Comparison of ENCODE assay signal across 16 cellular contexts in genomic region chr13:77896536-77896935, GRCh38. TPM values are rescaled to one million over a fixed set of nuclear protein-coding genes. Genes with fewer than 3 reads are reported as not detected.
DNase-seq lines count a peak whose midpoint lies in the region; ATAC-seq and TF ChIP-seq lines count a peak whose summit lies in the region.
"Had no signal": no experiment of that assay in that cellular context is flagged by ENCODE, and none has a peak within 500 bp of the region (broad histone marks: within the 10 kb centered on the region; RNA-seq: fewer than 3 reads in every experiment).

No MANE protein-coding gene starts in this region.

- H3K36me3 ChIP-seq in adipocyte (ENCODE audit: control insufficient read depth, insufficient read depth, low read length, severe bottlenecking): peaks cover 14% of the 10 kb centered on the region
- H3K36me3 ChIP-seq in muscle layer of duodenum (ENCODE audit: control insufficient read depth in 1 of 2, insufficient read depth in 2 of 2, low read length in 2 of 2): no peaks in the 10 kb centered on the region
- no peaks in the 10 kb centered on the region for H3K36me3 ChIP-seq in thoracic aorta
- H3K36me3 ChIP-seq in OCI-LY7 (ENCODE audit: insufficient read depth, low read length): no peaks in the 10 kb centered on the region
- H3K36me3 ChIP-seq: SJCRH30 had no signal

- H3K9me2 ChIP-seq in OCI-LY7 (ENCODE audit: insufficient read depth, low read length): no peaks in the 10 kb centered on the region

- peak overlapping the region; percentile 26 for H3K27ac ChIP-seq in muscle layer of duodenum (ENCODE audit: low read length)
- peak overlapping the region in 1 of 2 donors; percentile 8 for H3K27ac ChIP-seq in thoracic aorta
- H3K27ac ChIP-seq in OCI-LY7 (ENCODE audit: low read depth, low read length, poor library complexity, severe bottlenecking): no peak overlapping the region
- H3K27ac ChIP-seq: C4-2B, SJCRH30 had no signal

- DNase-seq in adipocyte (ENCODE audit: low read depth) (no peak), fibroblast of the aortic adventitia (ENCODE audit: low read depth) (peak; percentile 88), thoracic aorta (ENCODE audit: low spot score) (no peak), OCI-LY7 (ENCODE audit: low spot score) (no peak), SHP77 treated with DMSO at 0.1 percent for 48 hours (lab: John Stamatoyannopoulos, UW) (no peak), hippocampal formation (lab: John Stamatoyannopoulos, UW) (no peak), Calu3 (no peak)
- DNase-seq: EL; kidney glomerular epithelial cell; NK-92 treated with Interleukin-12 subunit alpha and Interleukin-12 subunit beta, amount 100 ng/mL, for 24 hours; SJCRH30; stimulated activated CD4-positive, alpha-beta T cell treated with anti-CD3 and anti-CD28 coated beads, Interleukin-4, amount 100 ng/mL, for 24 hours; stimulated activated naive B cell treated with anti-CD40 and anti-IgM and Interleukin-4, amounts not matched to agents 10 μg/mL and 1 μg/mL and 100 μg/mL, for 72 hours had no signal

- BruUV-seq in OCI-LY7 (replicated peaks; lab: Mats Ljungman, UMichigan) (no TSS peak), Calu3 (replicated peaks; lab: Mats Ljungman, UMichigan) (no TSS peak)

- no peaks in the 10 kb centered on the region for H3K36me3 Mint-ChIP-seq in Calu3 (ENCODE audit: insufficient read depth, unreplicated experiment)
- H3K36me3 Mint-ChIP-seq: activated naive CD4-positive, alpha-beta T cell treated with anti-CD3 and anti-CD28 coated beads, Interleukin-2, amount 50 U/mL, for 24 hours; stimulated activated naive B cell treated with anti-CD40 and anti-IgM and Interleukin-4, amounts not matched to agents 10 μg/mL and 1 μg/mL and 100 μg/mL, for 72 hours had no signal

- H3K4me1 ChIP-seq in adipocyte (ENCODE audit: control insufficient read depth, insufficient read depth, low read length): peaks cover 45% of the 10 kb centered on the region
- no peaks in the 10 kb centered on the region for H3K4me1 ChIP-seq in muscle layer of duodenum (ENCODE audit: control insufficient read depth in 1 of 2, insufficient read depth in 2 of 2, low read length in 2 of 2)
- H3K4me1 ChIP-seq in thoracic aorta (ENCODE audit: control insufficient read depth in 1 of 2, low read depth in 2 of 2): no peaks in the 10 kb centered on the region
- H3K4me1 ChIP-seq in OCI-LY7 (ENCODE audit: insufficient read depth, low read length, poor library complexity, severe bottlenecking): no peaks in the 10 kb centered on the region

- no peak overlapping the region for H3K4me3 Mint-ChIP-seq in Calu3 (ENCODE audit: low read depth, unreplicated experiment)
- H3K4me3 Mint-ChIP-seq: activated naive CD4-positive, alpha-beta T cell treated with anti-CD3 and anti-CD28 coated beads, Interleukin-2, amount 50 U/mL, for 24 hours; stimulated activated naive B cell treated with anti-CD40 and anti-IgM and Interleukin-4, amounts not matched to agents 10 μg/mL and 1 μg/mL and 100 μg/mL, for 72 hours had no signal

- intact Hi-C loops in OCI-LY7 (cut with micrococcal nuclease; ENCODE audit: unreplicated experiment): no loop called here
- intact Hi-C loops in Calu3 (cut with micrococcal nuclease; ENCODE audit: unreplicated experiment): no loop called here

- no peaks in the 10 kb centered on the region for H3K27me3 ChIP-seq in adipocyte (replicated peaks; ENCODE audit: control insufficient read depth, insufficient read depth, low read length)
- H3K27me3 ChIP-seq in muscle layer of duodenum (ENCODE audit: low read depth, low read length): no peaks in the 10 kb centered on the region
- no peaks in the 10 kb centered on the region for H3K27me3 ChIP-seq in thoracic aorta (replicated peaks; ENCODE audit: insufficient read depth)
- H3K27me3 ChIP-seq: SJCRH30 had no signal

- no peaks in the 10 kb centered on the region for H3K9me3 Mint-ChIP-seq in Calu3 (ENCODE audit: low read depth, unreplicated experiment)
- H3K9me3 Mint-ChIP-seq: activated naive CD4-positive, alpha-beta T cell treated with anti-CD3 and anti-CD28 coated beads, Interleukin-2, amount 50 U/mL, for 24 hours; stimulated activated naive B cell treated with anti-CD40 and anti-IgM and Interleukin-4, amounts not matched to agents 10 μg/mL and 1 μg/mL and 100 μg/mL, for 72 hours had no signal

- no peak for ATAC-seq in thoracic aorta (ENCODE audit: insufficient number of reproducible peaks, low FRiP score, low read depth)
- ATAC-seq: stimulated activated naive B cell treated with anti-CD40 and anti-IgM and Interleukin-4, amounts not matched to agents 10 μg/mL and 1 μg/mL and 100 μg/mL, for 72 hours had no signal

- H3K27me3 Mint-ChIP-seq in Calu3 (ENCODE audit: unreplicated experiment): no peaks in the 10 kb centered on the region

- H3K9me3 ChIP-seq in adipocyte (ENCODE audit: control insufficient read depth, low read length) (no peaks in the 10 kb centered on the region), muscle layer of duodenum (ENCODE audit: control insufficient read depth in 1 of 2, low read length in 2 of 2) (no peaks in the 10 kb centered on the region), thoracic aorta (no peaks in the 10 kb centered on the region), OCI-LY7 (ENCODE audit: low read length) (no peaks in the 10 kb centered on the region)
- H3K9me3 ChIP-seq: SJCRH30 had no signal

- H3K4me2 ChIP-seq in OCI-LY7 (ENCODE audit: low read length): no peak overlapping the region

- TF ChIP-seq CTCF in fibroblast of the aortic adventitia (IDR thresholded peaks at IDR 0.05; ENCODE audit: insufficient read depth, low read length) (no peak), thoracic aorta (IDR thresholded peaks at IDR 0.05) (no peak), OCI-LY7 (conservative IDR thresholded peaks at IDR 0.05; ENCODE audit: low read length) (no peak), Calu3 (IDR thresholded peaks at IDR 0.05; ENCODE audit: unreplicated experiment) (no peak)

- H3K4me1 Mint-ChIP-seq in Calu3 (ENCODE audit: low read depth, unreplicated experiment): no peaks in the 10 kb centered on the region
- H3K4me1 Mint-ChIP-seq: activated naive CD4-positive, alpha-beta T cell treated with anti-CD3 and anti-CD28 coated beads, Interleukin-2, amount 50 U/mL, for 24 hours; stimulated activated naive B cell treated with anti-CD40 and anti-IgM and Interleukin-4, amounts not matched to agents 10 μg/mL and 1 μg/mL and 100 μg/mL, for 72 hours had no signal

- H3K4me3 ChIP-seq in adipocyte (ENCODE audit: low read length) (peak overlapping the region; percentile 58), fibroblast of the aortic adventitia (ENCODE audit: low read depth, low read length) (no peak overlapping the region), muscle layer of duodenum (ENCODE audit: low read depth in 1 of 2, low read length in 2 of 2) (no peak overlapping the region), thoracic aorta (peak overlapping the region; percentile 8), OCI-LY7 (ENCODE audit: low read depth, low read length, poor library complexity, severe bottlenecking) (no peak overlapping the region)
- H3K4me3 ChIP-seq: SJCRH30 had no signal

- POLR2A ChIA-PET in OCI-LY7 (lab: Charles Lee): interaction anchor here (0.6 to 0.7 kb wide), 2 partner anchors 50 to 1024 kb away, joined by 3 to 4 read pairs; no protein-coding TSS in a partner anchor

- no peaks in the 10 kb centered on the region for H4K20me1 ChIP-seq in OCI-LY7 (ENCODE audit: insufficient read depth, low read length)

- H3K27ac Mint-ChIP-seq in Calu3 (ENCODE audit: unreplicated experiment): no peak overlapping the region
- H3K27ac Mint-ChIP-seq: activated naive CD4-positive, alpha-beta T cell treated with anti-CD3 and anti-CD28 coated beads, Interleukin-2, amount 50 U/mL, for 24 hours; stimulated activated naive B cell treated with anti-CD40 and anti-IgM and Interleukin-4, amounts not matched to agents 10 μg/mL and 1 μg/mL and 100 μg/mL, for 72 hours had no signal

- CTCF ChIA-PET in OCI-LY7 (lab: Charles Lee; ENCODE audit: unreplicated experiment): no interaction called here
- CTCF ChIA-PET in Calu3 (lab: Charles Lee): no interaction called here

- H2AFZ ChIP-seq in OCI-LY7 (ENCODE audit: low read length): no peak overlapping the region

- H3K9ac ChIP-seq in adipocyte (ENCODE audit: low read length): peak overlapping the region; percentile 71

- H3K79me2 ChIP-seq in OCI-LY7 (ENCODE audit: insufficient read depth, low read depth, low read length): no peaks in the 10 kb centered on the region

RNA-seq across cellular contexts. Expression of gene EDNRB, which starts 22.1 kb away (rescaled TPM):
- 1.3 and 23.3 TPM in 2 replicates for total RNA-seq in fibroblast of the aortic adventitia (ENCODE audit: low replicate concordance)
- 10 to 100 TPM; 14.2 to 27.6 TPM for total RNA-seq in thoracic aorta
- not detected in 2 replicates for total RNA-seq in OCI-LY7 (2014; rRNA removed; shearing (Covaris generic))
- total RNA-seq in OCI-LY7 (2022): not detected in 2 replicates
- total RNA-seq in Calu3 (2022): not detected in 2 replicates

Comparison
In these comparisons a context has a peak if more than half of its experiments do, and no peak if none do; other contexts are left out.
1. H3K4me3 ChIP-seq: peak in adipocyte (single experiment) and thoracic aorta (single experiment); none in fibroblast of the aortic adventitia (single experiment), muscle layer of duodenum (0 of 2) and OCI-LY7 (single experiment).